ENCODE assay signal across 1 cellular context in the genomic region with DNA sequence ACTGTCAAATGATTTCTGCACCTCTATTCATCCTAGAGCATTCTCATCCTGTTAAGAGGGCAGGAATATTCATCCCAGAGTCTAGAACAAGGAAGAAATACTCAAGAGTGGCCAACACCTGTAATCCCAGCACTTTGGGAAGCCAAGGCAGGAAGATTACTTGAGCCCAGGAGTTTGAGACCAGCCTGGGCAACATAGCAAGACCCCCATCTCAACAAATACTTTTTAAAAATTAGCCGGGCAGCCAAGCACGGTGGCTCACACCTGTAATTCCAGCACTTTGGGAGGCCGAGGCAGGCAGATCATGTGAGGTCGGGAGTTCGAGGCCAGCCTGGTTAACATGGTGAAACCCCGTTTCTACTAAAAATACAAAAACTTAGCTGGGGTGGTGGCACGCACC. TPM values are rescaled to one million over a fixed set of nuclear protein-coding genes. Genes with fewer than 3 reads are reported as not detected.
"Had no signal": no experiment of that assay in that cellular context is flagged by ENCODE, and none has a peak within 500 bp of the region (broad histone marks: within the 10 kb centered on the region; RNA-seq: fewer than 3 reads in every experiment).

No MANE protein-coding gene starts in this region.

RNA-seq across cellular contexts. Expression of gene RIPOR3, which starts 6.9 kb away (rescaled TPM):
- total RNA-seq: HT1080 had no signal
